In genomic region chr9:133956520-133957076, GRCh38 we compare ENCODE assay signal across 9 cellular contexts. TPM values are rescaled to one million over a fixed set of nuclear protein-coding genes. Genes with fewer than 3 reads are reported as not detected.
DNase-seq lines count a peak whose midpoint lies in the region; ATAC-seq and TF ChIP-seq lines count a peak whose summit lies in the region.
"Had no signal": no experiment of that assay in that cellular context is flagged by ENCODE, and none has a peak within 500 bp of the region (broad histone marks: within the 10 kb centered on the region; RNA-seq: fewer than 3 reads in every experiment).

No MANE protein-coding gene starts in this region.

- H3K27ac ChIP-seq in SU-DHL-6 (ENCODE audit: low read depth, low read length) (peak overlapping the region; percentile 99), heart left ventricle (peak overlapping the region in 9 of 12 donors; percentile 19 to 65 (median 38)), rectal smooth muscle tissue (ENCODE audit: low read depth, low read length) (peak overlapping the region; percentile 32), caudate nucleus (ENCODE audit: low read depth, low read length) (no peak overlapping the region)

- TF ChIP-seq CTCF in SU-DHL-6 (IDR thresholded peaks at IDR 0.05; ENCODE audit: insufficient read depth, low read length, poor library complexity, severe bottlenecking) = no peak
- no peak for TF ChIP-seq CTCF in heart left ventricle (IDR thresholded peaks at IDR 0.05)

- H4K20me1 ChIP-seq in SU-DHL-6 (ENCODE audit: low read depth, low read length) = no peaks in the 10 kb centered on the region

- H3K9me3 ChIP-seq in SU-DHL-6 (ENCODE audit: insufficient read depth, low read length) = no peaks in the 10 kb centered on the region
- H3K9me3 ChIP-seq in heart left ventricle = no peaks in the 10 kb centered on the region

- DNase-seq in heart left ventricle (peak in 2 of 5 donors; percentile 46 to 55), caudate nucleus (lab: John Stamatoyannopoulos, UW) (no peak), COR-L47 (lab: John Stamatoyannopoulos, UW) (no peak)
- DNase-seq: NCI-H1436 had no signal

- peaks cover 55% of the 10 kb centered on the region for H3F3A ChIP-seq in SU-DHL-6 (ENCODE audit: insufficient read depth)

- H3K4me3 ChIP-seq in GM08714 (ENCODE audit: low read length) (peak overlapping the region; percentile 55; the same call in 1 of the 2 replicates), SU-DHL-6 (ENCODE audit: insufficient read depth, low read length, poor library complexity, severe bottlenecking) (peak overlapping the region; percentile 49), heart left ventricle (peak overlapping the region in 6 of 12 donors; percentile 3 to 37 (median 17)), rectal smooth muscle tissue (ENCODE audit: low read length) (no peak overlapping the region)

- peaks cover 53% of the 10 kb centered on the region for H3K79me2 ChIP-seq in SU-DHL-6 (ENCODE audit: insufficient read depth, low read length)

- 32 to 52% (median 47%) methylated on average over 12 to 14 of the region's 14 CpGs for WGBS in heart left ventricle, 4 donors

- H2AFZ ChIP-seq in SU-DHL-6 (ENCODE audit: low read depth, low read length, severe bottlenecking) = no peak overlapping the region

- H3K27me3 ChIP-seq in SU-DHL-6 (ENCODE audit: low read length) (no peaks in the 10 kb centered on the region), heart left ventricle (no peaks in the 10 kb centered on the region), rectal smooth muscle tissue (ENCODE audit: control insufficient read depth, insufficient read depth, low read length) (no peaks in the 10 kb centered on the region)

- no peaks in the 10 kb centered on the region for H3K9me2 ChIP-seq in SU-DHL-6 (replicated peaks; ENCODE audit: insufficient read depth, low read length)

- H3K36me3 ChIP-seq in SU-DHL-6 (ENCODE audit: low read length) = no peaks in the 10 kb centered on the region
- H3K36me3 ChIP-seq in heart left ventricle = no peaks in the 10 kb centered on the region
- no peaks in the 10 kb centered on the region for H3K36me3 ChIP-seq in rectal smooth muscle tissue (ENCODE audit: control insufficient read depth, insufficient read depth, low read length)

- H3K9ac ChIP-seq in SU-DHL-6 (ENCODE audit: low read length) = peak overlapping the region; percentile 69
- H3K9ac ChIP-seq in rectal smooth muscle tissue (ENCODE audit: low read length) = no peak overlapping the region

- TF ChIP-seq POLR2A in heart left ventricle (IDR thresholded peaks at IDR 0.05) = no peak

- H3K4me1 ChIP-seq in heart left ventricle = peaks cover 0 to 58% (median 36%) of the 10 kb centered on the region in 12 donors
- H3K4me1 ChIP-seq in rectal smooth muscle tissue (ENCODE audit: control insufficient read depth, insufficient read depth, low read length) = no peaks in the 10 kb centered on the region

- intact Hi-C loops in heart left ventricle (cut with DNase I) = loop anchor here in 1 of 10 donors (5.0 kb wide), 1 partner anchor 36 kb away; the partner anchor contains the start of gene VAV2

- ATAC-seq in heart left ventricle (peak in 3 of 4 donors; percentile 45 to 70 (median 63)), GM19452 (IDR thresholded peaks at IDR 0.05; ENCODE audit: unreplicated experiment) (no peak), HG02870 (IDR thresholded peaks at IDR 0.05; ENCODE audit: unreplicated experiment) (no peak)

- H3K4me2 ChIP-seq in SU-DHL-6 (ENCODE audit: low read depth, low read length, poor library complexity, severe bottlenecking) = peak overlapping the region; percentile 89

RNA-seq across cellular contexts. Expression of gene VAV2, which starts 35.5 kb away (rescaled TPM):
- total RNA-seq in heart left ventricle = 1 to 10 TPM; 3.4 to 9.9 (median 5.3) TPM
- 1 to 10 TPM; 3.3 to 6.5 TPM for polyA plus RNA-seq in heart left ventricle

Comparison
In these comparisons a context has a peak if more than half of its experiments do, and no peak if none do; other contexts are left out.
1. ATAC-seq: peak in heart left ventricle (3 of 4); none in GM19452 (single experiment) and HG02870 (single experiment).